ENCODE assay signal across 1 cellular context in genomic region chr1:149936992-149937705, GRCh38.
TF ChIP-seq lines count a peak whose summit lies in the region.

No MANE protein-coding gene starts in this region.

TF ChIP-seq in SK-N-SH, 30 proteins besides CTCF, POLR2A, EP300 and RAD21:
- no peak for TF ChIP-seq FOXM1 (IDR thresholded peaks at IDR 0.05; ENCODE audit: low read depth)
- no peak for TF ChIP-seq SIN3A (IDR thresholded peaks at IDR 0.05; ENCODE audit: borderline replicate concordance, low read depth, low read length)
- peak; percentile 39 for TF ChIP-seq POLR2AphosphoS5 (IDR thresholded peaks at IDR 0.05; ENCODE audit: low read depth, low read length)
- no peak for TF ChIP-seq REST (IDR thresholded peaks at IDR 0.05; ENCODE audit: low read depth, low read length)
- TF ChIP-seq TEAD4 (IDR thresholded peaks at IDR 0.05; ENCODE audit: borderline replicate concordance, insufficient read depth) = no peak
